In the genomic region with DNA sequence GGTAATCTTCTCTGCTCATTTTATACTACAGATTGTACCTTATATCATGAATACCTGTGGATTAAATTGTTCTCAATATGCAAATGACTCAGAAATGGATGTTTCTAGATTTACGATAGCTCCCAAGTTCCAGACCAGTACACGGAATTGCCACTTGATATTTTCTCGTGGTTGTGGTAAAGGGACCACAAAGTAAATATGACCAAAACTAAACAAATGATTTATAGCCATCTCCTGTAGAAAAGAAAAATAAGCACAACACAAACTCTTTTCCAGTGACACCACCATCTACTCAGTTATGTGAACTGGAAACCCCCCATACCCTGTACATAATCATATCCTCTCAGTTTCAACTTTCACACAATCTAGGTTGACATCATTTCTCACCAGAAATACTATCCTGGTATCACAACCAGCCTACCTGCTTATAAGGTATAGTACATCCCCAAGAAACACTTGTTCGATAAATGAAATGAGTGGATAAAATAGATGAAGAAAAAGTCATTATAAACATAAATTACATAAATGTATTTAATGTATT, we compare ENCODE assay signal across 11 cellular contexts.
A peak's percentile ranks its signal among the peaks of the same experiment; 100 is the strongest.
DNase-seq lines count a peak whose midpoint lies in the region; ATAC-seq, FAIRE-seq and TF ChIP-seq lines count a peak whose summit lies in the region.
"Had no signal": no experiment of that assay in that cellular context is flagged by ENCODE, and none has a peak within 500 bp of the region (broad histone marks: within the 10 kb centered on the region; RNA-seq: fewer than 3 reads in every experiment).

No MANE protein-coding gene starts in this region.

- no peak overlapping the region for H3K27ac ChIP-seq in CD4-positive, alpha-beta T cell (ENCODE audit: low read depth, low read length)
- no peak overlapping the region for H3K27ac ChIP-seq in naive thymus-derived CD4-positive, alpha-beta T cell (ENCODE audit: low read depth, low read length)
- H3K27ac ChIP-seq in aorta (ENCODE audit: low read depth in 1 of 2, low read length in 2 of 2) = no peak overlapping the region
- H3K27ac ChIP-seq: C4-2B had no signal

- H3K27me3 Mint-ChIP-seq in activated T-helper 17 cell treated with anti-CD3 and anti-CD28 coated beads, Interleukin-2, amount 50 U/mL, for 72 hours = no peaks in the 10 kb centered on the region
- no peaks in the 10 kb centered on the region for H3K27me3 Mint-ChIP-seq in progenitor cell of endocrine pancreas
- no peaks in the 10 kb centered on the region for H3K27me3 Mint-ChIP-seq in CD4-positive, alpha-beta T cell
- peaks cover 0 to 17% (median 7%) of the 10 kb centered on the region in 5 donors for H3K27me3 Mint-ChIP-seq in naive thymus-derived CD4-positive, alpha-beta T cell
- H3K27me3 Mint-ChIP-seq: naive B cell had no signal

- no peaks in the 10 kb centered on the region for H3K27me3 ChIP-seq in CD4-positive, alpha-beta T cell (ENCODE audit: control insufficient read depth, insufficient read depth, low read length)
- peaks cover 0 to 3% of the 10 kb centered on the region in 2 donors for H3K27me3 ChIP-seq in naive thymus-derived CD4-positive, alpha-beta T cell (ENCODE audit: control insufficient read depth in 2 of 2, insufficient read depth in 2 of 2, low read length in 2 of 2)
- H3K27me3 ChIP-seq in aorta (ENCODE audit: control insufficient read depth in 1 of 2, insufficient read depth in 2 of 2, low read length in 1 of 2) = no peaks in the 10 kb centered on the region

- FAIRE-seq in GM12891 (lab: Jason Lieb, UNC) = peak; percentile 80
- FAIRE-seq: endometrium had no signal

- H3K9me3 ChIP-seq in CD4-positive, alpha-beta T cell (ENCODE audit: control insufficient read depth, low read length) = no peaks in the 10 kb centered on the region
- H3K9me3 ChIP-seq in naive thymus-derived CD4-positive, alpha-beta T cell (ENCODE audit: control insufficient read depth in 2 of 3, low read length in 3 of 3) = no peaks in the 10 kb centered on the region
- H3K9me3 ChIP-seq in aorta (ENCODE audit: control insufficient read depth, low read length) = no peaks in the 10 kb centered on the region

- WGBS in aorta, 2 donors = 74 to 84% methylated on average over 4 of the region's 4 CpGs

- H3K4me1 Mint-ChIP-seq in activated T-helper 17 cell treated with anti-CD3 and anti-CD28 coated beads, Interleukin-2, amount 50 U/mL, for 72 hours = peaks cover 3% of the 10 kb centered on the region
- H3K4me1 Mint-ChIP-seq in progenitor cell of endocrine pancreas (ENCODE audit: low read depth) = no peaks in the 10 kb centered on the region
- H3K4me1 Mint-ChIP-seq in CD4-positive, alpha-beta T cell (ENCODE audit: low read depth) = peaks cover 13% of the 10 kb centered on the region
- H3K4me1 Mint-ChIP-seq in naive thymus-derived CD4-positive, alpha-beta T cell = peaks cover 6 to 20% (median 11%) of the 10 kb centered on the region in 7 donors
- H3K4me1 Mint-ChIP-seq: naive B cell had no signal

- CTCF ChIA-PET in CD4-positive, alpha-beta T cell (lab: Charles Lee) = no interaction called here
- CTCF ChIA-PET in naive thymus-derived CD4-positive, alpha-beta T cell (lab: Charles Lee) = no interaction called here

- no peak overlapping the region for H3K27ac Mint-ChIP-seq in activated T-helper 17 cell treated with anti-CD3 and anti-CD28 coated beads, Interleukin-2, amount 50 U/mL, for 72 hours
- H3K27ac Mint-ChIP-seq in progenitor cell of endocrine pancreas = no peak overlapping the region
- H3K27ac Mint-ChIP-seq in CD4-positive, alpha-beta T cell = no peak overlapping the region
- H3K27ac Mint-ChIP-seq in naive thymus-derived CD4-positive, alpha-beta T cell = no peak overlapping the region
- H3K27ac Mint-ChIP-seq: naive B cell had no signal

- no peak for TF ChIP-seq POLR2A in GM12891 (IDR thresholded peaks at IDR 0.05; ENCODE audit: low read depth, low read length)

- POLR2A ChIA-PET in CD4-positive, alpha-beta T cell (lab: Charles Lee) = no interaction called here
- POLR2A ChIA-PET in naive thymus-derived CD4-positive, alpha-beta T cell (lab: Charles Lee) = no interaction called here

- no peaks in the 10 kb centered on the region for H3K36me3 ChIP-seq in naive thymus-derived CD4-positive, alpha-beta T cell (ENCODE audit: control insufficient read depth in 2 of 3, insufficient read depth in 3 of 3, low read length in 3 of 3)
- H3K36me3 ChIP-seq in aorta (ENCODE audit: control insufficient read depth in 1 of 2, insufficient read depth in 2 of 2, low read length in 1 of 2) = no peaks in the 10 kb centered on the region

- ATAC-seq in GM19395 (IDR thresholded peaks at IDR 0.05; ENCODE audit: unreplicated experiment) (peak; percentile 60), HG02938 (IDR thresholded peaks at IDR 0.05; ENCODE audit: unreplicated experiment) (peak; percentile 82), aorta (ENCODE audit: low FRiP score) (no peak)
- peak; percentile 70 for ATAC-seq in activated T-helper 17 cell treated with anti-CD3 and anti-CD28 coated beads, Interleukin-2, amount 50 U/mL, for 72 hours (replicated peaks)
- no peak for ATAC-seq in CD4-positive, alpha-beta T cell (ENCODE audit: poor library complexity)
- no peak for ATAC-seq in naive thymus-derived CD4-positive, alpha-beta T cell

- peaks cover 0 to 5% of the 10 kb centered on the region in 2 donors for H3K4me1 ChIP-seq in naive thymus-derived CD4-positive, alpha-beta T cell (ENCODE audit: control insufficient read depth in 2 of 2, insufficient read depth in 2 of 2, low read length in 2 of 2)
- no peaks in the 10 kb centered on the region for H3K4me1 ChIP-seq in aorta (ENCODE audit: control insufficient read depth in 1 of 2, insufficient read depth in 2 of 2, low read length in 2 of 2)

- no peak for TF ChIP-seq CTCF in progenitor cell of endocrine pancreas (IDR thresholded peaks at IDR 0.05; ENCODE audit: unreplicated experiment)
- TF ChIP-seq CTCF in CD4-positive, alpha-beta T cell (IDR thresholded peaks at IDR 0.05) = no peak

- H3K4me3 ChIP-seq in naive thymus-derived CD4-positive, alpha-beta T cell (ENCODE audit: low read length) = no peak overlapping the region
- no peak overlapping the region for H3K4me3 ChIP-seq in aorta (ENCODE audit: low read length in 2 of 2)

- H3K9me3 Mint-ChIP-seq in activated T-helper 17 cell treated with anti-CD3 and anti-CD28 coated beads, Interleukin-2, amount 50 U/mL, for 72 hours = no peaks in the 10 kb centered on the region
- no peaks in the 10 kb centered on the region for H3K9me3 Mint-ChIP-seq in progenitor cell of endocrine pancreas (ENCODE audit: low read depth)
- H3K9me3 Mint-ChIP-seq in CD4-positive, alpha-beta T cell = no peaks in the 10 kb centered on the region
- H3K9me3 Mint-ChIP-seq in naive thymus-derived CD4-positive, alpha-beta T cell = peaks cover 0 to 1% (median 0%) of the 10 kb centered on the region in 11 donors
- H3K9me3 Mint-ChIP-seq: naive B cell had no signal

- DNase-seq in GM12891 (ENCODE audit: insufficient read length, low spot score) (no peak), progenitor cell of endocrine pancreas (ENCODE audit: low spot score, unreplicated experiment) (no peak), aorta (no peak)
- no peak for DNase-seq in CD4-positive, alpha-beta T cell
- DNase-seq in naive thymus-derived CD4-positive, alpha-beta T cell = no peak
- DNase-seq: naive B cell had no signal

- H3K4me3 Mint-ChIP-seq in activated T-helper 17 cell treated with anti-CD3 and anti-CD28 coated beads, Interleukin-2, amount 50 U/mL, for 72 hours = no peak overlapping the region
- no peak overlapping the region for H3K4me3 Mint-ChIP-seq in progenitor cell of endocrine pancreas (ENCODE audit: low read depth)
- H3K4me3 Mint-ChIP-seq in CD4-positive, alpha-beta T cell = no peak overlapping the region
- no peak overlapping the region for H3K4me3 Mint-ChIP-seq in naive thymus-derived CD4-positive, alpha-beta T cell
- H3K4me3 Mint-ChIP-seq: naive B cell had no signal

- intact Hi-C loops in CD4-positive, alpha-beta T cell (cut with DNase I, micrococcal nuclease) = no loop called here
- intact Hi-C loops in naive thymus-derived CD4-positive, alpha-beta T cell (cut with micrococcal nuclease) = no loop called here
- intact Hi-C loops in aorta (cut with DNase I) = no loop called here

- H3K36me3 Mint-ChIP-seq in activated T-helper 17 cell treated with anti-CD3 and anti-CD28 coated beads, Interleukin-2, amount 50 U/mL, for 72 hours (ENCODE audit: low read depth) = no peaks in the 10 kb centered on the region
- no peaks in the 10 kb centered on the region for H3K36me3 Mint-ChIP-seq in progenitor cell of endocrine pancreas (ENCODE audit: insufficient read depth)
- H3K36me3 Mint-ChIP-seq in CD4-positive, alpha-beta T cell (ENCODE audit: low read depth) = no peaks in the 10 kb centered on the region
- no peaks in the 10 kb centered on the region for H3K36me3 Mint-ChIP-seq in naive thymus-derived CD4-positive, alpha-beta T cell
- H3K36me3 Mint-ChIP-seq: naive B cell had no signal

TF ChIP-seq in GM12891, 5 proteins besides CTCF, POLR2A, EP300 and RAD21:
- no peak for TF ChIP-seq SPI1 (IDR thresholded peaks at IDR 0.05; ENCODE audit: low read depth, low read length)
- TF ChIP-seq TAF1 (IDR thresholded peaks at IDR 0.05; ENCODE audit: low read depth, low read length) = no peak
- no peak for TF ChIP-seq POLR2AphosphoS5 (IDR thresholded peaks at IDR 0.05; ENCODE audit: low read depth, low read length)
- no peak for TF ChIP-seq PAX5 (IDR thresholded peaks at IDR 0.05; ENCODE audit: insufficient read depth, low read length, severe bottlenecking)
- no peak for TF ChIP-seq POU2F2 (IDR thresholded peaks at IDR 0.05; ENCODE audit: low read depth, low read length)

Comparison
In these comparisons a context has a peak if more than half of its experiments do, and no peak if none do; other contexts are left out.
1. ATAC-seq: peak in GM19395 (single experiment), HG02938 (single experiment) and activated T-helper 17 cell treated with anti-CD3 and anti-CD28 coated beads, Interleukin-2, amount 50 U/mL, for 72 hours (single experiment); none in CD4-positive, alpha-beta T cell (single experiment), naive thymus-derived CD4-positive, alpha-beta T cell (single experiment) and aorta (single experiment).